ENCODE assay signal across 1 cellular context in the genomic region with DNA sequence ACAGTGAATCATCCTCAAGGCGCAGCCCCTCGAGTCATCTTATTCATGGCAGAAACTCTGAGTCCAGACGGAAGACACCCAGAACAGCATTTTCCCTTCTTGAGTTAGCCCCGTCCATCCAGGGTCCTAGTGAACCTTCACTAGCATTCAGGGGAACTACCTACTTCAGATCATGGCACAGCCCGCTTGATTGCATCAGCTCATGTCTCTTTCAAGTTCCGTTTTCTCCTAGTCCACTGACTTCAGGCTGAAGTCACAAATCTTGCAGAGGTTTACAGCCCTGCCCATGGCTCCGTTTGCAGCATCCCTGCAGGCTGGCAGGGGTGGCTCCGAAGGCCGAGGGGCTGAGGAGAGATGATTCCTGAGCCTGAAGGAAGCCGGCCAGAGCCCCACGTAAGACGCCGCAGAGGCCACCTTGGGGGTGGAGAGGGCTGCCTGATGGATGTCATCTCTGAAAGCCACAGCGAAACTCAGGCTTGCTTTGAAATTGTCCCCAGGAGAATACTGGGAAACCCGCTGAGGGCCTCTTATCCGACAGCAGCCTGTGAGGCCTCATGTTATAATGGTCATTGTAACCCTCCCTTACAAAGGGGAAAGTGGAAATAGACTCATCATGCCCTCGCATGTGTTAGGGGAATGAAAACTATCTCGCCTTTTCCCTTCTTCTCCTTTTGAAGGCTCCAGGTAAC.
TF ChIP-seq lines count a peak whose summit lies in the region.

No MANE protein-coding gene starts in this region.

TF ChIP-seq in H1, 55 proteins besides CTCF, POLR2A, EP300 and RAD21 (continued from another document):
- TF ChIP-seq CHD7 (IDR thresholded peaks at IDR 0.05; ENCODE audit: insufficient replicate concordance, low read length): no peak
- no peak for TF ChIP-seq SIN3A (conservative IDR thresholded peaks at IDR 0.05 in 1 of 2, IDR thresholded peaks at IDR 0.05 in 1 of 2; ENCODE audit: low read depth in 1 of 2, low read length in 2 of 2)
- no peak for TF ChIP-seq CEBPB (IDR thresholded peaks at IDR 0.05; ENCODE audit: low read depth, low read length)
- TF ChIP-seq BCL11A (IDR thresholded peaks at IDR 0.05; ENCODE audit: low read depth in 2 of 2, low read length in 2 of 2): no peak
- TF ChIP-seq YY1 (IDR thresholded peaks at IDR 0.05; ENCODE audit: low read depth, low read length): no peak
- no peak for TF ChIP-seq RBBP5 (IDR thresholded peaks at IDR 0.05; ENCODE audit: borderline replicate concordance, low read depth, low read length)
- no peak for TF ChIP-seq RXRA (IDR thresholded peaks at IDR 0.05; ENCODE audit: insufficient read depth, low read depth, low read length)
- TF ChIP-seq CHD2 (IDR thresholded peaks at IDR 0.05; ENCODE audit: low read length): no peak
- TF ChIP-seq JUN (IDR thresholded peaks at IDR 0.05; ENCODE audit: low read depth, low read length): no peak
- no peak for TF ChIP-seq SIX5 (IDR thresholded peaks at IDR 0.05; ENCODE audit: low read depth, low read length)
- TF ChIP-seq RNF2 (IDR thresholded peaks at IDR 0.05; ENCODE audit: borderline replicate concordance, low read depth, low read length, missing control alignments, poor library complexity, severe bottlenecking): no peak
- TF ChIP-seq KDM5A (IDR thresholded peaks at IDR 0.05; ENCODE audit: low read length): no peak
- no peak for TF ChIP-seq PHF8 (conservative IDR thresholded peaks at IDR 0.05; ENCODE audit: low read depth, low read length)
- TF ChIP-seq ASH2L (IDR thresholded peaks at IDR 0.05; ENCODE audit: low read length): no peak
